Comparison of ENCODE assay signal across 18 cellular contexts in the genomic region with DNA sequence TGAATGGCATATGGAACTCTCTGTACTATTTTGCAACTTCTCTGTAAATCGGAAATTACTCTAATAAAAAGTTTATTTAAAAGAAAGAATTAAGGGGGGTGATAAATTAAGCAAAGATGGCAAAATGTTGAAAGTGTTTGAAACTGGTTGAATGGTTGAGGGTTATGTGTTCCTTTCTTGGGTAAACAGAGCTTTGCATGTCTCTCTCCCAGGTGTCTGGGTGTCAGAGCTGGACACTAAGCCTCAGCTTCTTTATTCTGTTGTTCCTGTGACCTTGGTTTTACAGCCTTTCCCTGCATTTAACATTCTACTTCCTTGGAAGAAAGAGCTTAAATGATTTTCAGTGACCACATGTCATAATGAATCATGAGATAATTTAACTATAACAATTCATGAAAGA. TPM values are rescaled to one million over a fixed set of nuclear protein-coding genes. Genes with fewer than 3 reads are reported as not detected.
DNase-seq lines count a peak whose midpoint lies in the region; ATAC-seq and TF ChIP-seq lines count a peak whose summit lies in the region.
"Had no signal": no experiment of that assay in that cellular context is flagged by ENCODE, and none has a peak within 500 bp of the region (broad histone marks: within the 10 kb centered on the region; RNA-seq: fewer than 3 reads in every experiment).

No MANE protein-coding gene starts in this region.

- H3K4me2 ChIP-seq in MM.1S (ENCODE audit: low read depth, low read length): no peak overlapping the region
- H3K4me2 ChIP-seq: A549 had no signal

- H3K4me1 ChIP-seq in CD8-positive, alpha-beta T cell (ENCODE audit: insufficient read depth, low read length): peaks cover 21% of the 10 kb centered on the region
- no peaks in the 10 kb centered on the region for H3K4me1 ChIP-seq in MM.1S (ENCODE audit: low read length)

- no peak overlapping the region for H3K4me3 Mint-ChIP-seq in activated CD4-positive, alpha-beta memory T cell treated with anti-CD3 and anti-CD28 coated beads for 36 hours
- H3K4me3 Mint-ChIP-seq in activated CD4-positive, alpha-beta memory T cell treated with anti-CD3 and anti-CD28 coated beads, Interleukin-2, amount 10 ng/mL, durations not matched to agents 7 days and 5 days: no peak overlapping the region
- H3K4me3 Mint-ChIP-seq in CD8-positive, alpha-beta T cell: no peak overlapping the region
- H3K4me3 Mint-ChIP-seq in activated naive CD8-positive, alpha-beta T cell treated with anti-CD3 and anti-CD28 coated beads for 36 hours: no peak overlapping the region
- H3K4me3 Mint-ChIP-seq: CD4-positive, alpha-beta T cell had no signal

- H3K27me3 Mint-ChIP-seq in activated CD4-positive, alpha-beta memory T cell treated with anti-CD3 and anti-CD28 coated beads for 36 hours: no peaks in the 10 kb centered on the region
- H3K27me3 Mint-ChIP-seq in activated CD4-positive, alpha-beta memory T cell treated with anti-CD3 and anti-CD28 coated beads, Interleukin-2, amount 10 ng/mL, durations not matched to agents 7 days and 5 days: no peaks in the 10 kb centered on the region
- H3K27me3 Mint-ChIP-seq in CD8-positive, alpha-beta T cell (ENCODE audit: low read depth): no peaks in the 10 kb centered on the region
- H3K27me3 Mint-ChIP-seq in activated naive CD8-positive, alpha-beta T cell treated with anti-CD3 and anti-CD28 coated beads for 36 hours: no peaks in the 10 kb centered on the region
- H3K27me3 Mint-ChIP-seq: CD4-positive, alpha-beta T cell had no signal

- H3K36me3 Mint-ChIP-seq in activated CD4-positive, alpha-beta memory T cell treated with anti-CD3 and anti-CD28 coated beads for 36 hours: peaks cover 59% of the 10 kb centered on the region
- H3K36me3 Mint-ChIP-seq in activated CD4-positive, alpha-beta memory T cell treated with anti-CD3 and anti-CD28 coated beads, Interleukin-2, amount 10 ng/mL, durations not matched to agents 7 days and 5 days (ENCODE audit: low read depth): peaks cover 71% of the 10 kb centered on the region
- peaks cover 32% of the 10 kb centered on the region for H3K36me3 Mint-ChIP-seq in CD8-positive, alpha-beta T cell
- H3K36me3 Mint-ChIP-seq in activated naive CD8-positive, alpha-beta T cell treated with anti-CD3 and anti-CD28 coated beads for 36 hours: peaks cover 74% of the 10 kb centered on the region

- no peak overlapping the region for H2AFZ ChIP-seq in MM.1S (ENCODE audit: low read length)

- no peak for DNase-seq in activated CD4-positive, alpha-beta memory T cell treated with anti-CD3 and anti-CD28 coated beads for 36 hours
- no peak for DNase-seq in activated CD4-positive, alpha-beta memory T cell treated with anti-CD3 and anti-CD28 coated beads, Interleukin-2, amount 10 ng/mL, durations not matched to agents 7 days and 5 days
- no peak for DNase-seq in CD8-positive, alpha-beta T cell
- peak; percentile 46 for DNase-seq in NCI-H526 treated with DMSO at 0.1 percent for 48 hours (lab: John Stamatoyannopoulos, UW)
- DNase-seq in activated naive CD8-positive, alpha-beta T cell treated with anti-CD3 and anti-CD28 coated beads for 36 hours: no peak
- no peak for DNase-seq in HuH-7.5 (ENCODE audit: low spot score)
- no peak for DNase-seq in NOMO-1 treated with dmso at 0.1 percent for 144 hours (lab: John Stamatoyannopoulos, UW; ENCODE audit: unreplicated experiment)
- DNase-seq in MM.1S: no peak
- DNase-seq: CD4-positive, alpha-beta T cell; DMS79; KG1; MV-4-11; NCI-H1694 treated with DMSO at 0.1 percent for 48 hours; NCI-H510A; OCI-M1; Right ventricle myocardium superior had no signal

- no peak overlapping the region for H3K27ac ChIP-seq in CD8-positive, alpha-beta T cell (ENCODE audit: low read depth, low read length)
- no peak overlapping the region for H3K27ac ChIP-seq in MM.1S (ENCODE audit: low read length)
- H3K27ac ChIP-seq: A549 had no signal

- POLR2A ChIA-PET in activated CD4-positive, alpha-beta memory T cell treated with anti-CD3 and anti-CD28 coated beads for 36 hours (lab: Charles Lee): interaction anchor here (1.4 to 2.0 kb wide), 2 partner anchors 10 to 25 kb away, joined by 3 to 20 read pairs; no protein-coding TSS in a partner anchor
- POLR2A ChIA-PET in activated CD4-positive, alpha-beta memory T cell treated with anti-CD3 and anti-CD28 coated beads, Interleukin-2, amount 10 ng/mL, durations not matched to agents 7 days and 5 days (lab: Charles Lee): interaction anchor here (1.2 to 1.6 kb wide), 3 partner anchors 11 to 25 kb away, joined by 5 to 6 read pairs (median 5); no protein-coding TSS in a partner anchor
- POLR2A ChIA-PET in CD8-positive, alpha-beta T cell (lab: Charles Lee): interaction anchor here (1.6 to 2.1 kb wide), 2 partner anchors 10 to 12 kb away, joined by 6 to 9 read pairs; no protein-coding TSS in a partner anchor

- peaks cover 11% of the 10 kb centered on the region for H3K9me3 Mint-ChIP-seq in activated CD4-positive, alpha-beta memory T cell treated with anti-CD3 and anti-CD28 coated beads for 36 hours
- H3K9me3 Mint-ChIP-seq in activated CD4-positive, alpha-beta memory T cell treated with anti-CD3 and anti-CD28 coated beads, Interleukin-2, amount 10 ng/mL, durations not matched to agents 7 days and 5 days: peaks cover 16% of the 10 kb centered on the region
- H3K9me3 Mint-ChIP-seq in CD8-positive, alpha-beta T cell: no peaks in the 10 kb centered on the region
- H3K9me3 Mint-ChIP-seq in activated naive CD8-positive, alpha-beta T cell treated with anti-CD3 and anti-CD28 coated beads for 36 hours: peaks cover 24% of the 10 kb centered on the region
- H3K9me3 Mint-ChIP-seq: CD4-positive, alpha-beta T cell had no signal

- H3K9ac ChIP-seq in MM.1S (ENCODE audit: low read length): no peak overlapping the region

- ATAC-seq in CD8-positive, alpha-beta T cell: no peak
- ATAC-seq: A549 had no signal

- H3K4me1 Mint-ChIP-seq in activated CD4-positive, alpha-beta memory T cell treated with anti-CD3 and anti-CD28 coated beads for 36 hours (ENCODE audit: low read depth): peaks cover 60% of the 10 kb centered on the region
- H3K4me1 Mint-ChIP-seq in activated CD4-positive, alpha-beta memory T cell treated with anti-CD3 and anti-CD28 coated beads, Interleukin-2, amount 10 ng/mL, durations not matched to agents 7 days and 5 days: peaks cover 54% of the 10 kb centered on the region
- peaks cover 33% of the 10 kb centered on the region for H3K4me1 Mint-ChIP-seq in CD8-positive, alpha-beta T cell (ENCODE audit: low read depth)
- peaks cover 42% of the 10 kb centered on the region for H3K4me1 Mint-ChIP-seq in activated naive CD8-positive, alpha-beta T cell treated with anti-CD3 and anti-CD28 coated beads for 36 hours

- H3K36me3 ChIP-seq in CD8-positive, alpha-beta T cell (ENCODE audit: insufficient read depth, low read length): no peaks in the 10 kb centered on the region
- no peaks in the 10 kb centered on the region for H3K36me3 ChIP-seq in MM.1S (replicated peaks; ENCODE audit: insufficient read depth, low read length)

- peak overlapping the region; percentile 44 for H3K27ac Mint-ChIP-seq in activated CD4-positive, alpha-beta memory T cell treated with anti-CD3 and anti-CD28 coated beads for 36 hours
- H3K27ac Mint-ChIP-seq in activated CD4-positive, alpha-beta memory T cell treated with anti-CD3 and anti-CD28 coated beads, Interleukin-2, amount 10 ng/mL, durations not matched to agents 7 days and 5 days: no peak overlapping the region
- peak overlapping the region; percentile 34 for H3K27ac Mint-ChIP-seq in CD8-positive, alpha-beta T cell
- H3K27ac Mint-ChIP-seq in activated naive CD8-positive, alpha-beta T cell treated with anti-CD3 and anti-CD28 coated beads for 36 hours: peak overlapping the region; percentile 23

- no peaks in the 10 kb centered on the region for H3F3A ChIP-seq in MM.1S (ENCODE audit: insufficient read depth, low read length)

- H3K9me2 ChIP-seq in MM.1S (replicated peaks; ENCODE audit: insufficient read depth, low read length): no peaks in the 10 kb centered on the region

- H3K4me3 ChIP-seq in CD8-positive, alpha-beta T cell (ENCODE audit: low read depth, low read length): no peak overlapping the region
- H3K4me3 ChIP-seq in MM.1S (ENCODE audit: low read length): no peak overlapping the region
- H3K4me3 ChIP-seq: A549 had no signal

- H3K9me3 ChIP-seq in CD8-positive, alpha-beta T cell (ENCODE audit: low read length): no peaks in the 10 kb centered on the region
- no peaks in the 10 kb centered on the region for H3K9me3 ChIP-seq in MM.1S (replicated peaks; ENCODE audit: insufficient read depth, low read length)
- H3K9me3 ChIP-seq: A549 had no signal

- no peaks in the 10 kb centered on the region for H4K20me1 ChIP-seq in MM.1S (ENCODE audit: insufficient read depth, low read length)

- TF ChIP-seq CTCF in CD8-positive, alpha-beta T cell (IDR thresholded peaks at IDR 0.05): no peak
- no peak for TF ChIP-seq CTCF in MM.1S (IDR thresholded peaks at IDR 0.05; ENCODE audit: low read length)

- H3K79me2 ChIP-seq in MM.1S (ENCODE audit: low read length): no peaks in the 10 kb centered on the region

- no peaks in the 10 kb centered on the region for H3K27me3 ChIP-seq in CD8-positive, alpha-beta T cell (ENCODE audit: insufficient read depth, low read length)
- no peaks in the 10 kb centered on the region for H3K27me3 ChIP-seq in MM.1S (replicated peaks; ENCODE audit: insufficient read depth, low read length)

- CTCF ChIA-PET in activated CD4-positive, alpha-beta memory T cell treated with anti-CD3 and anti-CD28 coated beads for 36 hours (lab: Charles Lee): interaction anchor here (0.7 to 3.1 kb wide), 3 partner anchors 26 to 87 kb away, joined by 3 to 24 read pairs (median 3); no protein-coding TSS in a partner anchor
- CTCF ChIA-PET in activated CD4-positive, alpha-beta memory T cell treated with anti-CD3 and anti-CD28 coated beads, Interleukin-2, amount 10 ng/mL, durations not matched to agents 7 days and 5 days (lab: Charles Lee): interaction anchor here (0.9 to 1.7 kb wide), 3 partner anchors 11 to 28 kb away, joined by 3 to 4 read pairs (median 4); no protein-coding TSS in a partner anchor
- CTCF ChIA-PET in CD8-positive, alpha-beta T cell (lab: Charles Lee): interaction anchor here (1.6 to 4.0 kb wide), 5 partner anchors 12 to 32 kb away, joined by 3 to 21 read pairs (median 6); no protein-coding TSS in a partner anchor

- intact Hi-C loops in activated CD4-positive, alpha-beta memory T cell treated with anti-CD3 and anti-CD28 coated beads for 36 hours (cut with micrococcal nuclease): no loop called here
- intact Hi-C loops in CD8-positive, alpha-beta T cell (cut with DNase I, micrococcal nuclease): no loop called here

RNA-seq across cellular contexts. Expression of a gene that starts 7.2 kb away (rescaled TPM):
- total RNA-seq in activated CD4-positive, alpha-beta memory T cell treated with anti-CD3 and anti-CD28 coated beads for 36 hours: 10 to 100 TPM; 70.7 to 74.0 TPM
- 100 to 1,000 TPM; 204 to 222 TPM for total RNA-seq in activated CD4-positive, alpha-beta memory T cell treated with anti-CD3 and anti-CD28 coated beads, Interleukin-2, amount 10 ng/mL, durations not matched to agents 7 days and 5 days
- total RNA-seq in CD8-positive, alpha-beta T cell: 10 to 100 TPM; 11.5 to 13.4 TPM
- 100 to 1,000 TPM; 131 to 134 TPM for total RNA-seq in activated naive CD8-positive, alpha-beta T cell treated with anti-CD3 and anti-CD28 coated beads for 36 hours
- total RNA-seq: H4 had no signal

Comparison
In these comparisons a context has a peak if more than half of its experiments do, and no peak if none do; other contexts are left out.
1. RNA of a gene that starts 7.2 kb away (total RNA-seq): 204 to 222 TPM in activated CD4-positive, alpha-beta memory T cell treated with anti-CD3 and anti-CD28 coated beads, Interleukin-2, amount 10 ng/mL, durations not matched to agents 7 days and 5 days, 131 to 134 TPM in activated naive CD8-positive, alpha-beta T cell treated with anti-CD3 and anti-CD28 coated beads for 36 hours and 70.7 to 74.0 TPM in activated CD4-positive, alpha-beta memory T cell treated with anti-CD3 and anti-CD28 coated beads for 36 hours; 11.5 to 13.4 TPM in CD8-positive, alpha-beta T cell; every median in the first group is over 4 times any median in the second.